ENCODE assay signal across 18 cellular contexts in genomic region chr5:10133830-10134229, GRCh38.
DNase-seq lines count a peak whose midpoint lies in the region; ATAC-seq and TF ChIP-seq lines count a peak whose summit lies in the region.
"Had no signal": no experiment of that assay in that cellular context is flagged by ENCODE, and none has a peak within 500 bp of the region (broad histone marks: within the 10 kb centered on the region; RNA-seq: fewer than 3 reads in every experiment).

No MANE protein-coding gene starts in this region.

- no peak overlapping the region for H3K4me3 Mint-ChIP-seq in activated CD8-positive, alpha-beta memory T cell treated with anti-CD3 and anti-CD28 coated beads, Interleukin-2, amount 10 ng/mL, durations not matched to agents 7 days and 5 days
- H3K4me3 Mint-ChIP-seq: activated T-cell treated with anti-CD3 and anti-CD28 coated beads, Interleukin-2, amount 50 U/mL, for 72 hours; nephron progenitor cell; stimulated activated naive CD8-positive, alpha-beta T cell treated with anti-CD3 and anti-CD28 coated beads, Interleukin-15, Interleukin-2, amounts not matched to agents 100 ng/mL and 50 ng/mL, for 24 hours had no signal

- ATAC-seq in activated CD8-positive, alpha-beta memory T cell treated with anti-CD3 and anti-CD28 coated beads, Interleukin-2, amount 10 ng/mL, durations not matched to agents 7 days and 5 days: no peak
- ATAC-seq in GM21423 (IDR thresholded peaks at IDR 0.05; ENCODE audit: unreplicated experiment) (no peak), HG03097 (IDR thresholded peaks at IDR 0.05; ENCODE audit: low FRiP score, unreplicated experiment) (no peak)
- ATAC-seq: activated T-cell treated with anti-CD3 and anti-CD28 coated beads, Interleukin-2, amount 50 U/mL, for 72 hours; gastroesophageal sphincter had no signal

- no peaks in the 10 kb centered on the region for H3K36me3 Mint-ChIP-seq in activated CD8-positive, alpha-beta memory T cell treated with anti-CD3 and anti-CD28 coated beads, Interleukin-2, amount 10 ng/mL, durations not matched to agents 7 days and 5 days

- no peak overlapping the region for H3K4me3 ChIP-seq in epithelial cell of esophagus (ENCODE audit: low read length)
- H3K4me3 ChIP-seq: gastroesophageal sphincter had no signal

- H3K9me3 Mint-ChIP-seq in activated CD8-positive, alpha-beta memory T cell treated with anti-CD3 and anti-CD28 coated beads, Interleukin-2, amount 10 ng/mL, durations not matched to agents 7 days and 5 days (ENCODE audit: low read depth): no peaks in the 10 kb centered on the region
- H3K9me3 Mint-ChIP-seq: activated T-cell treated with anti-CD3 and anti-CD28 coated beads, Interleukin-2, amount 50 U/mL, for 72 hours; nephron progenitor cell; stimulated activated naive CD8-positive, alpha-beta T cell treated with anti-CD3 and anti-CD28 coated beads, Interleukin-15, Interleukin-2, amounts not matched to agents 100 ng/mL and 50 ng/mL, for 24 hours had no signal

- peak; percentile 8 for TF ChIP-seq CTCF in epithelial cell of esophagus (IDR thresholded peaks at IDR 0.05; ENCODE audit: insufficient read depth, low read depth, low read length, missing control alignments)

- peak; percentile 21 for DNase-seq in activated CD8-positive, alpha-beta memory T cell treated with anti-CD3 and anti-CD28 coated beads, Interleukin-2, amount 10 ng/mL, durations not matched to agents 7 days and 5 days
- no peak for DNase-seq in activated CD8-positive, alpha-beta memory T cell treated with anti-CD3 and anti-CD28 coated beads, Interleukin-2, amount 50 U/mL, for 48 hours
- DNase-seq in NCI-H69 (lab: John Stamatoyannopoulos, UW) (peak; percentile 8), epithelial cell of esophagus (ENCODE audit: low read depth) (no peak), superior temporal gyrus (ENCODE audit: extremely low spot score) (peak; percentile 60), T1000 (lab: John Stamatoyannopoulos, UW) (no peak)
- DNase-seq: activated CD4-positive, alpha-beta T cell treated with anti-CD3 and anti-CD28 coated beads, Interleukin-2, amount 50 U/mL, for 4 hours; activated T-cell treated with anti-CD3 and anti-CD28 coated beads, Interleukin-2, amount 50 U/mL, for 72 hours; caudate nucleus; effector CD8-positive, alpha-beta T cell; nephron progenitor cell; NK-92 treated with Interleukin-12 subunit alpha and Interleukin-12 subunit beta, amount 100 ng/mL, for 24 hours; SHP77 treated with DMSO at 0.1 percent for 48 hours; T-helper 9 cell had no signal

- H3K27me3 Mint-ChIP-seq in activated CD8-positive, alpha-beta memory T cell treated with anti-CD3 and anti-CD28 coated beads, Interleukin-2, amount 10 ng/mL, durations not matched to agents 7 days and 5 days: no peaks in the 10 kb centered on the region
- H3K27me3 Mint-ChIP-seq: stimulated activated naive CD8-positive, alpha-beta T cell treated with anti-CD3 and anti-CD28 coated beads, Interleukin-15, Interleukin-2, amounts not matched to agents 100 ng/mL and 50 ng/mL, for 24 hours had no signal

- CTCF ChIA-PET in activated CD8-positive, alpha-beta memory T cell treated with anti-CD3 and anti-CD28 coated beads, Interleukin-2, amount 10 ng/mL, durations not matched to agents 7 days and 5 days (lab: Charles Lee): no interaction called here

- H3K27ac Mint-ChIP-seq in activated CD8-positive, alpha-beta memory T cell treated with anti-CD3 and anti-CD28 coated beads, Interleukin-2, amount 10 ng/mL, durations not matched to agents 7 days and 5 days: no peak overlapping the region
- H3K27ac Mint-ChIP-seq: activated T-cell treated with anti-CD3 and anti-CD28 coated beads, Interleukin-2, amount 50 U/mL, for 72 hours; nephron progenitor cell; stimulated activated naive CD8-positive, alpha-beta T cell treated with anti-CD3 and anti-CD28 coated beads, Interleukin-15, Interleukin-2, amounts not matched to agents 100 ng/mL and 50 ng/mL, for 24 hours had no signal

- no peaks in the 10 kb centered on the region for H3K4me1 Mint-ChIP-seq in activated CD8-positive, alpha-beta memory T cell treated with anti-CD3 and anti-CD28 coated beads, Interleukin-2, amount 10 ng/mL, durations not matched to agents 7 days and 5 days
- H3K4me1 Mint-ChIP-seq: nephron progenitor cell had no signal

Comparison
In these comparisons a context has a peak if more than half of its experiments do, and no peak if none do; other contexts are left out.
1. DNase-seq: peak in activated CD8-positive, alpha-beta memory T cell treated with anti-CD3 and anti-CD28 coated beads, Interleukin-2, amount 10 ng/mL, durations not matched to agents 7 days and 5 days (single experiment), NCI-H69 (single experiment) and superior temporal gyrus (single experiment); none in activated CD8-positive, alpha-beta memory T cell treated with anti-CD3 and anti-CD28 coated beads, Interleukin-2, amount 50 U/mL, for 48 hours (single experiment), epithelial cell of esophagus (single experiment) and T1000 (single experiment).